1 cellular context compared by ENCODE assay signal in genomic region chr4:76607266-76607799, GRCh38.
A peak's percentile ranks its signal among the peaks of the same experiment; 100 is the strongest.
TF ChIP-seq lines count a peak whose summit lies in the region.

No MANE protein-coding gene starts in this region.

TF ChIP-seq in GM12878, 131 proteins besides CTCF, POLR2A, EP300 and RAD21 (continued from another document):
- TF ChIP-seq SMARCA5 (IDR thresholded peaks at IDR 0.05) (no peak), STAT3 (IDR thresholded peaks at IDR 0.05; ENCODE audit: low read depth, low read length) (no peak), JUNB (IDR thresholded peaks at IDR 0.05) (peak; percentile 38), RBBP5 (conservative IDR thresholded peaks at IDR 0.05) (no peak), KLF5 (IDR thresholded peaks at IDR 0.05; ENCODE audit: partially characterized antibody) (no peak), TAF1 (IDR thresholded peaks at IDR 0.05; ENCODE audit: borderline replicate concordance, low read depth, low read length) (no peak), SIN3A (IDR thresholded peaks at IDR 0.05; ENCODE audit: low read depth, low read length) (no peak), CBX3 (IDR thresholded peaks at IDR 0.05; ENCODE audit: borderline replicate concordance, low read depth) (no peak), MYC (IDR thresholded peaks at IDR 0.05; ENCODE audit: insufficient read depth, insufficient read length, insufficient replicate concordance, low read length, severe bottlenecking) (no peak), RB1 (IDR thresholded peaks at IDR 0.05; ENCODE audit: borderline replicate concordance) (no peak), IRF3 (IDR thresholded peaks at IDR 0.05) (no peak), JUND (IDR thresholded peaks at IDR 0.05; ENCODE audit: low read depth, low read length) (no peak), YBX1 (IDR thresholded peaks at IDR 0.05) (no peak), IKZF1 (conservative IDR thresholded peaks at IDR 0.05) (peak; percentile 27; the same call in 1 of the 2 replicates), NFXL1 (IDR thresholded peaks at IDR 0.05; ENCODE audit: borderline replicate concordance) (no peak), HDAC6 (IDR thresholded peaks at IDR 0.05; ENCODE audit: unreplicated experiment) (no peak), CBX5 (IDR thresholded peaks at IDR 0.05; ENCODE audit: low read depth) (no peak), CHD2 (IDR thresholded peaks at IDR 0.05; ENCODE audit: borderline replicate concordance, low read depth, low read length) (no peak), HCFC1 (IDR thresholded peaks at IDR 0.05; ENCODE audit: low read length) (no peak), RCOR1 (conservative IDR thresholded peaks at IDR 0.05; ENCODE audit: low read depth, low read length) (no peak), ZNF207 (IDR thresholded peaks at IDR 0.05; ENCODE audit: borderline replicate concordance) (no peak), BCLAF1 (IDR thresholded peaks at IDR 0.05) (no peak), NFIC (IDR thresholded peaks at IDR 0.05; ENCODE audit: low read depth, low read length) (peak; percentile 91), LARP7 (IDR thresholded peaks at IDR 0.05) (no peak), CBFB (IDR thresholded peaks at IDR 0.05; ENCODE audit: low read depth) (peak; percentile 82), ZZZ3 (IDR thresholded peaks at IDR 0.05; ENCODE audit: control insufficient read depth, insufficient read length, low read depth) (no peak), ZBTB4 (CRISPR knock-in tag; IDR thresholded peaks at IDR 0.05) (no peak), NFYA (IDR thresholded peaks at IDR 0.05; ENCODE audit: borderline replicate concordance, low read depth, low read length) (no peak), POLR2AphosphoS5 (IDR thresholded peaks at IDR 0.05; ENCODE audit: low read length) (no peak), BMI1 (IDR thresholded peaks at IDR 0.05; ENCODE audit: borderline replicate concordance) (no peak), PAX5 (IDR thresholded peaks at IDR 0.05; ENCODE audit: borderline replicate concordance, low read depth, low read length) (no peak), SPI1 (IDR thresholded peaks at IDR 0.05; ENCODE audit: borderline replicate concordance, insufficient read depth, low read depth, low read length) (no peak), SMAD1 (IDR thresholded peaks at IDR 0.05; ENCODE audit: low read depth, partially characterized antibody) (no peak)
- TF ChIP-seq, protein P1, sequence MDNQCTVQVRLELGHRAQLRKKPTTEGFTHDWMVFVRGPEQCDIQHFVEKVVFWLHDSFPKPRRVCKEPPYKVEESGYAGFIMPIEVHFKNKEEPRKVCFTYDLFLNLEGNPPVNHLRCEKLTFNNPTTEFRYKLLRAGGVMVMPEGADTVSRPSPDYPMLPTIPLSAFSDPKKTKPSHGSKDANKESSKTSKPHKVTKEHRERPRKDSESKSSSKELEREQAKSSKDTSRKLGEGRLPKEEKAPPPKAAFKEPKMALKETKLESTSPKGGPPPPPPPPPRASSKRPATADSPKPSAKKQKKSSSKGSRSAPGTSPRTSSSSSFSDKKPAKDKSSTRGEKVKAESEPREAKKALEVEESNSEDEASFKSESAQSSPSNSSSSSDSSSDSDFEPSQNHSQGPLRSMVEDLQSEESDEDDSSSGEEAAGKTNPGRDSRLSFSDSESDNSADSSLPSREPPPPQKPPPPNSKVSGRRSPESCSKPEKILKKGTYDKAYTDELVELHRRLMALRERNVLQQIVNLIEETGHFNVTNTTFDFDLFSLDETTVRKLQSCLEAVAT (IDR thresholded peaks at IDR 0.05): no peak
- TF ChIP-seq, protein P2, sequence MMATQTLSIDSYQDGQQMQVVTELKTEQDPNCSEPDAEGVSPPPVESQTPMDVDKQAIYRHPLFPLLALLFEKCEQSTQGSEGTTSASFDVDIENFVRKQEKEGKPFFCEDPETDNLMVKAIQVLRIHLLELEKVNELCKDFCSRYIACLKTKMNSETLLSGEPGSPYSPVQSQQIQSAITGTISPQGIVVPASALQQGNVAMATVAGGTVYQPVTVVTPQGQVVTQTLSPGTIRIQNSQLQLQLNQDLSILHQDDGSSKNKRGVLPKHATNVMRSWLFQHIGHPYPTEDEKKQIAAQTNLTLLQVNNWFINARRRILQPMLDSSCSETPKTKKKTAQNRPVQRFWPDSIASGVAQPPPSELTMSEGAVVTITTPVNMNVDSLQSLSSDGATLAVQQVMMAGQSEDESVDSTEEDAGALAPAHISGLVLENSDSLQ (IDR thresholded peaks at IDR 0.05): no peak
